ENCODE assay signal across 1 cellular context in genomic region chr18:63505566-63506335, GRCh38.
TF ChIP-seq lines count a peak whose summit lies in the region.

No MANE protein-coding gene starts in this region.

TF ChIP-seq in GM12878, 131 proteins besides CTCF, POLR2A, EP300 and RAD21 (continued from another document):
- no peak for TF ChIP-seq SREBF1 (IDR thresholded peaks at IDR 0.05; ENCODE audit: low read length)
- TF ChIP-seq USF2 (IDR thresholded peaks at IDR 0.05; ENCODE audit: borderline replicate concordance, low read depth, low read length), result no peak
- TF ChIP-seq HCFC1 (IDR thresholded peaks at IDR 0.05; ENCODE audit: low read length), result no peak
- no peak for TF ChIP-seq IRF4 (IDR thresholded peaks at IDR 0.05; ENCODE audit: low read depth, low read length)
- TF ChIP-seq ASH2L (IDR thresholded peaks at IDR 0.05; ENCODE audit: borderline replicate concordance, low read depth), result no peak
- TF ChIP-seq E2F4 (IDR thresholded peaks at IDR 0.05; ENCODE audit: low read depth, low read length), result no peak
- TF ChIP-seq BCL11A (IDR thresholded peaks at IDR 0.05; ENCODE audit: low read depth, low read length), result no peak
- TF ChIP-seq ZBED1 (IDR thresholded peaks at IDR 0.05; ENCODE audit: borderline replicate concordance), result no peak
- no peak for TF ChIP-seq E4F1 (IDR thresholded peaks at IDR 0.05; ENCODE audit: borderline replicate concordance, partially characterized antibody)
- TF ChIP-seq CHD1 (IDR thresholded peaks at IDR 0.05; ENCODE audit: low read depth, low read length), result no peak
- TF ChIP-seq ZNF217 (IDR thresholded peaks at IDR 0.05), result no peak
- no peak for TF ChIP-seq NFYA (IDR thresholded peaks at IDR 0.05; ENCODE audit: borderline replicate concordance, low read depth, low read length)
